In the genomic region with DNA sequence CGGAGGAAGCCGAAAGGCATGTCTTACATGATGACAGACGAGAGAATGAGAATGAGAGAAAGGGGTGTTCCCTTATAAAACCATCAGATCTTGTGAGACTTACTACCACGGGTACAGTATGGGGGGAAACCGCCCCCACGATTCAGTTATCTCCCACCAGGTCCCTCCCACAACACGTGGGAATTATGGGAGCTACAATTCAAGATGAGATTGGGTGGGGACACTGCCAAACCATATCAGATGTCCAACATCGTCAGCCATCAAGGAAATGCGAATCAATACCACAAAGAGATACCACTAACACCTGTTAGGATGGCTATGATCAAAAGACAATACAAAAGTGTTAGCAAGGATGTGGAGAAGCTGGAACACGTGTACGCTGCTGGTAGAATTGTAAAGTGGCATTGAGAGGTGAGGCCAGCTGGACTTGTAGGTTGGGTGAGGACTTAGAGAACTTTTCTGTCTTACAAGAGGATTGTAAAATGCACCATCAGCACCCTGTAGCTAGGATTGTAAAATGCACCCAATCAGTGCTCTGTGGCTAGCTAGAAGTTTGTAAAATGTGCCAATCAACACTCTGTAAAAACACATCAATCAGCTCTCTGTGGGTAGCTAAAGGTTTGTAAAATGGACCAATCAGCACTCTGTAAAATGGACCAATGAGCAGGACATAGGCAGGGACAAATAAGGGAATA, we compare ENCODE assay signal across 20 cellular contexts. TPM values are rescaled to one million over a fixed set of nuclear protein-coding genes. Genes with fewer than 3 reads are reported as not detected.
DNase-seq lines count a peak whose midpoint lies in the region; ATAC-seq and TF ChIP-seq lines count a peak whose summit lies in the region.
"Had no signal": no experiment of that assay in that cellular context is flagged by ENCODE, and none has a peak within 500 bp of the region (broad histone marks: within the 10 kb centered on the region; RNA-seq: fewer than 3 reads in every experiment).

No MANE protein-coding gene starts in this region.

- H3K9me3 ChIP-seq in CD4-positive, alpha-beta T cell (ENCODE audit: control insufficient read depth, low read length), result no peaks in the 10 kb centered on the region
- no peaks in the 10 kb centered on the region for H3K9me3 ChIP-seq in OCI-LY1 (ENCODE audit: low read length)
- no peaks in the 10 kb centered on the region for H3K9me3 ChIP-seq in psoas muscle
- peaks cover 0 to 3% of the 10 kb centered on the region in 2 donors for H3K9me3 ChIP-seq in neuronal stem cell (replicated peaks in 1 of 2; ENCODE audit: control insufficient read depth in 2 of 2, insufficient read depth in 1 of 2, low read depth in 1 of 2, low read length in 2 of 2)
- H3K9me3 ChIP-seq: BE2C, left lung, Peyer's patch had no signal

- peak overlapping the region; percentile 50 for H3K27ac Mint-ChIP-seq in CD4-positive, alpha-beta T cell

- H3K4me1 ChIP-seq in OCI-LY1 (ENCODE audit: insufficient read depth, low read length, severe bottlenecking) (peaks cover 97% of the 10 kb centered on the region), psoas muscle (peaks cover 73% of the 10 kb centered on the region), neuronal stem cell (ENCODE audit: control insufficient read depth in 2 of 2, insufficient read depth in 1 of 2, low read depth in 1 of 2, low read length in 2 of 2) (peaks cover 27 to 33% of the 10 kb centered on the region in 2 donors)

- H3K36me3 ChIP-seq in OCI-LY1 (ENCODE audit: insufficient read depth, low read length) (peaks cover 17% of the 10 kb centered on the region), psoas muscle (ENCODE audit: insufficient read depth in 1 of 2, low read depth in 1 of 2) (no peaks in the 10 kb centered on the region), neuronal stem cell (replicated peaks in 1 of 2; ENCODE audit: control insufficient read depth in 2 of 2, insufficient read depth in 2 of 2, low read length in 2 of 2) (peaks cover under 1 to 43% of the 10 kb centered on the region in 2 donors)
- H3K36me3 ChIP-seq: BE2C had no signal

- H4K8ac ChIP-seq in neuronal stem cell (ENCODE audit: low read depth, low read length), result no peak overlapping the region

- H3K23ac ChIP-seq in neuronal stem cell (ENCODE audit: low read depth, low read length, poor library complexity), result no peak overlapping the region

- no peaks in the 10 kb centered on the region for H4K20me1 ChIP-seq in OCI-LY1 (ENCODE audit: insufficient read depth, low read length)

- no peak overlapping the region for H3K14ac ChIP-seq in neuronal stem cell (ENCODE audit: low read length)

- CTCF ChIA-PET in CD4-positive, alpha-beta T cell (lab: Charles Lee), result no interaction called here

- H3K79me2 ChIP-seq in OCI-LY1 (ENCODE audit: insufficient read depth, low read length), result peaks cover 46% of the 10 kb centered on the region

- H2BK12ac ChIP-seq in neuronal stem cell (ENCODE audit: low read length), result no peak overlapping the region

- H3K4me3 ChIP-seq in OCI-LY1 (ENCODE audit: low read depth, low read length, poor library complexity, severe bottlenecking) (no peak overlapping the region), coronary artery (no peak overlapping the region), psoas muscle (no peak overlapping the region), neuronal stem cell (ENCODE audit: low read length in 2 of 2) (no peak overlapping the region)
- H3K4me3 ChIP-seq: left lung, Peyer's patch had no signal

- no peak overlapping the region for H3K18ac ChIP-seq in neuronal stem cell (ENCODE audit: low read length)

- no peak overlapping the region for H2BK120ac ChIP-seq in neuronal stem cell (ENCODE audit: low read depth, low read length)

- peaks cover 15% of the 10 kb centered on the region; the same call in 1 of the 2 replicates for H3F3A ChIP-seq in OCI-LY1 (ENCODE audit: insufficient read depth, low read length)

- H3K4me1 Mint-ChIP-seq in CD4-positive, alpha-beta T cell (ENCODE audit: low read depth), result peaks cover 67% of the 10 kb centered on the region

- peaks cover 15% of the 10 kb centered on the region for H3K79me1 ChIP-seq in neuronal stem cell (ENCODE audit: low read depth, low read length)

- H3K4me2 ChIP-seq in OCI-LY1 (ENCODE audit: low read length) (peak overlapping the region; percentile 19; the same call in 1 of the 2 replicates), neuronal stem cell (ENCODE audit: insufficient read depth, low read length, poor library complexity, severe bottlenecking) (no peak overlapping the region)

- H3K36me3 Mint-ChIP-seq in CD4-positive, alpha-beta T cell (ENCODE audit: low read depth), result peaks cover 19% of the 10 kb centered on the region

- H3K4ac ChIP-seq in neuronal stem cell (ENCODE audit: low read length), result no peak overlapping the region

- POLR2A ChIA-PET in CD4-positive, alpha-beta T cell (lab: Charles Lee), result no interaction called here

- intact Hi-C loops in CD4-positive, alpha-beta T cell (cut with DNase I, micrococcal nuclease), result no loop called here
- intact Hi-C loops in psoas muscle (cut with DNase I), result no loop called here

- no peak for DNase-seq in CD4-positive, alpha-beta T cell
- DNase-seq in coronary artery (ENCODE audit: low spot score) (no peak), psoas muscle (no peak), neuronal stem cell (ENCODE audit: low spot score) (no peak)
- DNase-seq: activated CD4-positive, alpha-beta T cell treated with anti-CD3 and anti-CD28 coated beads, Interleukin-2, amount 50 U/mL, for 4 hours; activated T-cell treated with anti-CD3 and anti-CD28 coated beads, Interleukin-2, amount 50 U/mL, for 48 hours; BE2C; DMS53; effector memory CD8-positive, alpha-beta T cell; KG1; left lung; NCI-H1105; NCI-H2171 treated with DMSO at 0.1 percent for 48 hours; NCI-H748 treated with DMSO at 0.1 percent for 48 hours; Peyer's patch had no signal

- ATAC-seq in CD4-positive, alpha-beta T cell (ENCODE audit: poor library complexity), result no peak
- ATAC-seq in psoas muscle (no peak), GM18861 (IDR thresholded peaks at IDR 0.05; ENCODE audit: unreplicated experiment) (no peak), HG03139 (IDR thresholded peaks at IDR 0.05; ENCODE audit: unreplicated experiment) (no peak), HG03045 (IDR thresholded peaks at IDR 0.05; ENCODE audit: unreplicated experiment) (no peak)
- ATAC-seq: effector memory CD8-positive, alpha-beta T cell; left lung had no signal

- 66 to 78% (median 70%) methylated on average over 11 of the region's 11 CpGs for WGBS in psoas muscle, 3 donors
- no CpG with 5 or more reads among the region's 11 CpGs for WGBS in neuronal stem cell (ENCODE audit: extremely low coverage in 2 of 2, insufficient read length in 2 of 2, insufficient replicate concordance in 1 of 2), 2 donors

- H2BK5ac ChIP-seq in neuronal stem cell (ENCODE audit: low read length), result no peak overlapping the region

- H3K9ac ChIP-seq in OCI-LY1 (ENCODE audit: low read length) (no peak overlapping the region; the same call in 1 of the 2 replicates), neuronal stem cell (ENCODE audit: low read depth, low read length, poor library complexity) (no peak overlapping the region)

- H2AFZ ChIP-seq in OCI-LY1 (ENCODE audit: low read length) (no peak overlapping the region), neuronal stem cell (ENCODE audit: low read length) (no peak overlapping the region)

- no peak overlapping the region for H3K4me3 Mint-ChIP-seq in CD4-positive, alpha-beta T cell
- H3K4me3 Mint-ChIP-seq: effector memory CD8-positive, alpha-beta T cell had no signal

- no peaks in the 10 kb centered on the region for H3K27me3 Mint-ChIP-seq in CD4-positive, alpha-beta T cell
- H3K27me3 Mint-ChIP-seq: effector memory CD8-positive, alpha-beta T cell had no signal

- TF ChIP-seq CTCF in CD4-positive, alpha-beta T cell (IDR thresholded peaks at IDR 0.05), result no peak
- TF ChIP-seq CTCF in OCI-LY1 (IDR thresholded peaks at IDR 0.05; ENCODE audit: low read length) (no peak), coronary artery (IDR thresholded peaks at IDR 0.05) (no peak), psoas muscle (IDR thresholded peaks at IDR 0.05) (no peak)

- no peak overlapping the region for H2BK15ac ChIP-seq in neuronal stem cell (ENCODE audit: low read length)

- H3K27me3 ChIP-seq in CD4-positive, alpha-beta T cell (ENCODE audit: control insufficient read depth, insufficient read depth, low read length), result no peaks in the 10 kb centered on the region
- no peaks in the 10 kb centered on the region for H3K27me3 ChIP-seq in OCI-LY1 (ENCODE audit: insufficient read depth, low read length)
- H3K27me3 ChIP-seq in psoas muscle (ENCODE audit: insufficient read depth in 3 of 3, low read length in 2 of 3), result no peaks in the 10 kb centered on the region
- no peaks in the 10 kb centered on the region for H3K27me3 ChIP-seq in neuronal stem cell (ENCODE audit: control insufficient read depth in 3 of 3, insufficient read depth in 3 of 3, low read depth in 1 of 3, low read length in 3 of 3)
- H3K27me3 ChIP-seq: BE2C, left lung, Peyer's patch had no signal

- H4K91ac ChIP-seq in neuronal stem cell (ENCODE audit: low read depth, low read length, poor library complexity), result no peak overlapping the region

- H3K9me3 Mint-ChIP-seq in CD4-positive, alpha-beta T cell, result no peaks in the 10 kb centered on the region
- H3K9me3 Mint-ChIP-seq: effector memory CD8-positive, alpha-beta T cell had no signal

- no peaks in the 10 kb centered on the region for H3K9me2 ChIP-seq in OCI-LY1 (ENCODE audit: low read depth, low read length)

- no peak overlapping the region for H3K27ac ChIP-seq in CD4-positive, alpha-beta T cell (ENCODE audit: low read depth, low read length)
- peak overlapping the region; percentile 67 for H3K27ac ChIP-seq in OCI-LY1 (ENCODE audit: low read depth, low read length, poor library complexity, severe bottlenecking)
- H3K27ac ChIP-seq in coronary artery, result peak overlapping the region; percentile 9 to 19
- peak overlapping the region; percentile 54 for H3K27ac ChIP-seq in psoas muscle
- no peak overlapping the region for H3K27ac ChIP-seq in neuronal stem cell (replicated peaks; ENCODE audit: low read length)
- H3K27ac ChIP-seq: HL-60 had no signal

- no peak overlapping the region for H2AK5ac ChIP-seq in neuronal stem cell (ENCODE audit: low read depth, low read length)

RNA-seq across cellular contexts. Expression of a gene that starts 37.5 kb away (rescaled TPM):
- 10 to 100 TPM; 10.5 to 11.3 TPM for total RNA-seq in CD4-positive, alpha-beta T cell
- 10 to 100 TPM; 11.2 to 14.8 (median 12.7) TPM for total RNA-seq in psoas muscle
- 10 to 100 TPM in 1 of 3 donors, 1 to 10 TPM in 2; 8.0 to 14.5 (median 8.3) TPM for polyA plus RNA-seq in psoas muscle
- polyA plus RNA-seq in neuronal stem cell (2013, experiment 1 of 2), result 67.7 TPM
- polyA plus RNA-seq in neuronal stem cell (2013, experiment 2 of 2), result 69.5 TPM

Comparison
In these comparisons a context has a peak if more than half of its experiments do, and no peak if none do; other contexts are left out.
1. H3K27ac ChIP-seq: peak in OCI-LY1 (single experiment), coronary artery (2 of 2) and psoas muscle (single experiment); none in CD4-positive, alpha-beta T cell (single experiment) and neuronal stem cell (single experiment).